In the genomic region with DNA sequence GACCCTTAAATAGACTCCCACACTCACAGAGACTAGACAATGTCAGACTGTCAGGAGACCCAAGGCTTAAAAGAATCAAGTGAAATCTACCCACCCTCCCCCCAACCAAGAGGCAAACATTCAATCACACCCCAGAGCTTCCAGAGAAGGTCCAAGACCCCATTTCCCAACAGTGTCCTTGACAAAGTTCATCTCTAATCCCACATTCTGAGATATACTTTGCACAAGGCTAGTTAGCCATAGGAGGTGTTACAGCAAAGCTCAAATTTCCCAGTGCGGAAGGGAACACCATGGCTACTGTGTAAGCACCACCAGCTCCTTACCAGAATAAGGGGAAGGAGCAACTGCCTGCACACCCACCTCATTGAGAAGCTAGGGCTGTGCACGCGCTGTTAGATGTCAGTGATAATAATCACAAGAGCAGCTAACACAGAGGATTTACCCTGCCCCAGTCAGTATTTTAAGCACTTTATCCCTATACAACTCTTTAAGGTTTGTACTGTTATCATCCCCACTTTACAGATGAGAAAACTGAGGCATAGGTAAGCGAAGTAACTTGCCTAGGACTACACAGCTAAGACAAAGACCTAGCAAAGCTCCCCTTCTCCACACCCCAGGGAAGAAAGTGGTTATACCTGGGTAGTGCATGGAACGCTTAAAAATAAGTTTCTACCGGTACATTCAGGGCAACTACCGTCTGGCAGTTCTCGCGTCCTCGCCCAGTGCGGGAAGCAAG, we compare ENCODE assay signal across 1 cellular context.
TF ChIP-seq lines count a peak whose summit lies in the region.

No MANE protein-coding gene starts in this region.

TF ChIP-seq in GM23338, 12 proteins besides CTCF, POLR2A, EP300 and RAD21 (continued from another document):
- TF ChIP-seq, protein P1, sequence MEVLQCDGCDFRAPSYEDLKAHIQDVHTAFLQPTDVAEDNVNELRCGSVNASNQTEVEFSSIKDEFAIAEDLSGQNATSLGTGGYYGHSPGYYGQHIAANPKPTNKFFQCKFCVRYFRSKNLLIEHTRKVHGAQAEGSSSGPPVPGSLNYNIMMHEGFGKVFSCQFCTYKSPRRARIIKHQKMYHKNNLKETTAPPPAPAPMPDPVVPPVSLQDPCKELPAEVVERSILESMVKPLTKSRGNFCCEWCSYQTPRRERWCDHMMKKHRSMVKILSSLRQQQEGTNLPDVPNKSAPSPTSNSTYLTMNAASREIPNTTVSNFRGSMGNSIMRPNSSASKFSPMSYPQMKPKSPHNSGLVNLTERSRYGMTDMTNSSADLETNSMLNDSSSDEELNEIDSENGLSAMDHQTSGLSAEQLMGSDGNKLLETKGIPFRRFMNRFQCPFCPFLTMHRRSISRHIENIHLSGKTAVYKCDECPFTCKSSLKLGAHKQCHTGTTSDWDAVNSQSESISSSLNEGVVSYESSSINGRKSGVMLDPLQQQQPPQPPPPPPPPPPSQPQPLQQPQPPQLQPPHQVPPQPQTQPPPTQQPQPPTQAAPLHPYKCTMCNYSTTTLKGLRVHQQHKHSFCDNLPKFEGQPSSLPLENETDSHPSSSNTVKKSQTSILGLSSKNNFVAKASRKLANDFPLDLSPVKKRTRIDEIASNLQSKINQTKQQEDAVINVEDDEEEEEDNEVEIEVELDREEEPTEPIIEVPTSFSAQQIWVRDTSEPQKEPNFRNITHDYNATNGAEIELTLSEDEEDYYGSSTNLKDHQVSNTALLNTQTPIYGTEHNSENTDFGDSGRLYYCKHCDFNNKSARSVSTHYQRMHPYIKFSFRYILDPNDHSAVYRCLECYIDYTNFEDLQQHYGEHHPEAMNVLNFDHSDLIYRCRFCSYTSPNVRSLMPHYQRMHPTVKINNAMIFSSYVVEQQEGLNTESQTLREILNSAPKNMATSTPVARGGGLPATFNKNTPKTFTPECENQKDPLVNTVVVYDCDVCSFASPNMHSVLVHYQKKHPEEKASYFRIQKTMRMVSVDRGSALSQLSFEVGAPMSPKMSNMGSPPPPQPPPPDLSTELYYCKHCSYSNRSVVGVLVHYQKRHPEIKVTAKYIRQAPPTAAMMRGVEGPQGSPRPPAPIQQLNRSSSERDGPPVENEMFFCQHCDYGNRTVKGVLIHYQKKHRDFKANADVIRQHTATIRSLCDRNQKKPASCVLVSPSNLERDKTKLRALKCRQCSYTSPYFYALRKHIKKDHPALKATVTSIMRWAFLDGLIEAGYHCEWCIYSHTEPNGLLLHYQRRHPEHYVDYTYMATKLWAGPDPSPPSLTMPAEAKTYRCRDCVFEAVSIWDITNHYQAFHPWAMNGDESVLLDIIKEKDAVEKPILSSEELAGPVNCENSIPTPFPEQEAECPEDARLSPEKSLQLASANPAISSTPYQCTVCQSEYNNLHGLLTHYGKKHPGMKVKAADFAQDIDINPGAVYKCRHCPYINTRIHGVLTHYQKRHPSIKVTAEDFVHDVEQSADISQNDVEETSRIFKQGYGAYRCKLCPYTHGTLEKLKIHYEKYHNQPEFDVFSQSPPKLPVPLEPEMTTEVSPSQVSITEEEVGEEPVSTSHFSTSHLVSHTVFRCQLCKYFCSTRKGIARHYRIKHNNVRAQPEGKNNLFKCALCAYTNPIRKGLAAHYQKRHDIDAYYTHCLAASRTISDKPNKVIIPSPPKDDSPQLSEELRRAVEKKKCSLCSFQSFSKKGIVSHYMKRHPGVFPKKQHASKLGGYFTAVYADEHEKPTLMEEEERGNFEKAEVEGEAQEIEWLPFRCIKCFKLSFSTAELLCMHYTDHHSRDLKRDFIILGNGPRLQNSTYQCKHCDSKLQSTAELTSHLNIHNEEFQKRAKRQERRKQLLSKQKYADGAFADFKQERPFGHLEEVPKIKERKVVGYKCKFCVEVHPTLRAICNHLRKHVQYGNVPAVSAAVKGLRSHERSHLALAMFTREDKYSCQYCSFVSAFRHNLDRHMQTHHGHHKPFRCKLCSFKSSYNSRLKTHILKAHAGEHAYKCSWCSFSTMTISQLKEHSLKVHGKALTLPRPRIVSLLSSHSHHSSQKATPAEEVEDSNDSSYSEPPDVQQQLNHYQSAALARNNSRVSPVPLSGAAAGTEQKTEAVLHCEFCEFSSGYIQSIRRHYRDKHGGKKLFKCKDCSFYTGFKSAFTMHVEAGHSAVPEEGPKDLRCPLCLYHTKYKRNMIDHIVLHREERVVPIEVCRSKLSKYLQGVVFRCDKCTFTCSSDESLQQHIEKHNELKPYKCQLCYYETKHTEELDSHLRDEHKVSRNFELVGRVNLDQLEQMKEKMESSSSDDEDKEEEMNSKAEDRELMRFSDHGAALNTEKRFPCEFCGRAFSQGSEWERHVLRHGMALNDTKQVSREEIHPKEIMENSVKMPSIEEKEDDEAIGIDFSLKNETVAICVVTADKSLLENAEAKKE (CRISPR knock-in tag; IDR thresholded peaks at IDR 0.05), result no peak
- TF ChIP-seq NANOG (IDR thresholded peaks at IDR 0.05; ENCODE audit: borderline replicate concordance) (no peak), ZNF114 (CRISPR knock-in tag; IDR thresholded peaks at IDR 0.05) (no peak), EZH2phosphoT487 (IDR thresholded peaks at IDR 0.05; ENCODE audit: unreplicated experiment) (no peak), CREB1 (CRISPR knock-in tag; IDR thresholded peaks at IDR 0.05; ENCODE audit: low read depth) (no peak)
- TF ChIP-seq, protein P2, sequence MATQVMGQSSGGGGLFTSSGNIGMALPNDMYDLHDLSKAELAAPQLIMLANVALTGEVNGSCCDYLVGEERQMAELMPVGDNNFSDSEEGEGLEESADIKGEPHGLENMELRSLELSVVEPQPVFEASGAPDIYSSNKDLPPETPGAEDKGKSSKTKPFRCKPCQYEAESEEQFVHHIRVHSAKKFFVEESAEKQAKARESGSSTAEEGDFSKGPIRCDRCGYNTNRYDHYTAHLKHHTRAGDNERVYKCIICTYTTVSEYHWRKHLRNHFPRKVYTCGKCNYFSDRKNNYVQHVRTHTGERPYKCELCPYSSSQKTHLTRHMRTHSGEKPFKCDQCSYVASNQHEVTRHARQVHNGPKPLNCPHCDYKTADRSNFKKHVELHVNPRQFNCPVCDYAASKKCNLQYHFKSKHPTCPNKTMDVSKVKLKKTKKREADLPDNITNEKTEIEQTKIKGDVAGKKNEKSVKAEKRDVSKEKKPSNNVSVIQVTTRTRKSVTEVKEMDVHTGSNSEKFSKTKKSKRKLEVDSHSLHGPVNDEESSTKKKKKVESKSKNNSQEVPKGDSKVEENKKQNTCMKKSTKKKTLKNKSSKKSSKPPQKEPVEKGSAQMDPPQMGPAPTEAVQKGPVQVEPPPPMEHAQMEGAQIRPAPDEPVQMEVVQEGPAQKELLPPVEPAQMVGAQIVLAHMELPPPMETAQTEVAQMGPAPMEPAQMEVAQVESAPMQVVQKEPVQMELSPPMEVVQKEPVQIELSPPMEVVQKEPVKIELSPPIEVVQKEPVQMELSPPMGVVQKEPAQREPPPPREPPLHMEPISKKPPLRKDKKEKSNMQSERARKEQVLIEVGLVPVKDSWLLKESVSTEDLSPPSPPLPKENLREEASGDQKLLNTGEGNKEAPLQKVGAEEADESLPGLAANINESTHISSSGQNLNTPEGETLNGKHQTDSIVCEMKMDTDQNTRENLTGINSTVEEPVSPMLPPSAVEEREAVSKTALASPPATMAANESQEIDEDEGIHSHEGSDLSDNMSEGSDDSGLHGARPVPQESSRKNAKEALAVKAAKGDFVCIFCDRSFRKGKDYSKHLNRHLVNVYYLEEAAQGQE (IDR thresholded peaks at IDR 0.05; ENCODE audit: unreplicated experiment), result no peak
